In genomic region chr19:32287811-32288227, GRCh38 we compare ENCODE assay signal across 8 cellular contexts. TPM values are rescaled to one million over a fixed set of nuclear protein-coding genes. Genes with fewer than 3 reads are reported as not detected.
DNase-seq lines count a peak whose midpoint lies in the region; ATAC-seq, FAIRE-seq and TF ChIP-seq lines count a peak whose summit lies in the region.

No MANE protein-coding gene starts in this region.

- no peak overlapping the region for H2BK20ac ChIP-seq in H1 (ENCODE audit: low read length)

- H3K27me3 ChIP-seq in A673 (replicated peaks; ENCODE audit: insufficient read depth, low read depth, low read length, poor library complexity) (no peaks in the 10 kb centered on the region), OCI-LY1 (ENCODE audit: insufficient read depth, low read length) (no peaks in the 10 kb centered on the region), H1 (replicated peaks in 1 of 4; ENCODE audit: control insufficient read depth in 3 of 4, extremely low read depth in 1 of 4, insufficient read depth in 3 of 4, low read length in 3 of 4) (no peaks in the 10 kb centered on the region), lung (ENCODE audit: control insufficient read depth, insufficient read depth) (no peaks in the 10 kb centered on the region)

- peak; percentile 84 for DNase-seq in A673 (ENCODE audit: low spot score)
- DNase-seq in GM04504 (ENCODE audit: low read depth): peak; percentile 42
- peak; percentile 34 to 79 for DNase-seq in H1 (ENCODE audit: low read depth in 1 of 2, low spot score in 2 of 2)
- peak; percentile 37 for DNase-seq in lung (ENCODE audit: low spot score)
- DNase-seq in GM12892 (ENCODE audit: insufficient read length): no peak
- DNase-seq in GM19240 (ENCODE audit: insufficient read length, low spot score): no peak

- ATAC-seq in lung (ENCODE audit: insufficient read depth, low FRiP score) (peak; percentile 41), GM18868 (IDR thresholded peaks at IDR 0.05; ENCODE audit: unreplicated experiment) (no peak)

- peaks cover 3% of the 10 kb centered on the region for H3K4me1 ChIP-seq in A673 (ENCODE audit: insufficient read depth, low read length, poor library complexity, severe bottlenecking)
- peaks cover 8% of the 10 kb centered on the region for H3K4me1 ChIP-seq in OCI-LY1 (ENCODE audit: insufficient read depth, low read length, severe bottlenecking)
- peaks cover 0 to 2% (median 0%) of the 10 kb centered on the region in 4 experiments; a peak in 2 of 7 replicates for H3K4me1 ChIP-seq in H1 (replicated peaks in 1 of 4; ENCODE audit: control insufficient read depth in 3 of 4, insufficient read depth in 4 of 4, low read length in 3 of 4)
- H3K4me1 ChIP-seq in lung (ENCODE audit: control insufficient read depth in 2 of 2, insufficient read depth in 2 of 2, low read length in 2 of 2): no peaks in the 10 kb centered on the region

- FAIRE-seq in H1 (lab: Jason Lieb, UNC): peak; percentile 55
- no peak for FAIRE-seq in GM12892 (lab: Jason Lieb, UNC)

- no peak for TF ChIP-seq EP300 in H1 (IDR thresholded peaks at IDR 0.05; ENCODE audit: borderline replicate concordance in 1 of 2, low read depth in 2 of 2, low read length in 2 of 2)

- H4K5ac ChIP-seq in H1 (ENCODE audit: insufficient read length, low read depth, low read length): no peak overlapping the region

- no TSS peak for BruUV-seq in A673 (replicated peaks; lab: Mats Ljungman, UMichigan)

- H3K4me3 ChIP-seq in A673 (ENCODE audit: low read depth, low read length, poor library complexity, severe bottlenecking) (no peak overlapping the region), OCI-LY1 (ENCODE audit: low read depth, low read length, poor library complexity, severe bottlenecking) (no peak overlapping the region), H1 (ENCODE audit: extremely low read depth in 1 of 4, insufficient read depth in 2 of 4, low read depth in 3 of 4, low read length in 4 of 4) (no peak overlapping the region), lung (no peak overlapping the region)

- WGBS in H1 (ENCODE audit: extremely low coverage in 1 of 2, insufficient coverage in 1 of 2, insufficient read length in 1 of 2, insufficient replicate concordance in 2 of 2, low coverage in 1 of 2, low lambda C conversion rate in 2 of 2, missing lambda C conversion rate in 1 of 2), 2 experiments: 36% methylated on average over 12 of the region's 12 CpGs; no CpG with 5 or more reads in 1 of the 2 experiments
- WGBS in lung, 2 donors: 30 to 33% methylated on average over 12 of the region's 12 CpGs

- no peak overlapping the region for H3K23ac ChIP-seq in H1 (ENCODE audit: insufficient read length)

- peak; percentile 85 to 93 for TF ChIP-seq RAD21 in H1 (IDR thresholded peaks at IDR 0.05 in 1 of 2, conservative IDR thresholded peaks at IDR 0.05 in 1 of 2; ENCODE audit: low read depth in 2 of 2, low read length in 2 of 2)

- H3K9me2 ChIP-seq in OCI-LY1 (ENCODE audit: low read depth, low read length): no peaks in the 10 kb centered on the region

- no peak overlapping the region for H3K4ac ChIP-seq in H1 (replicated peaks; ENCODE audit: insufficient read length, low read depth, low read length)

- H4K20me1 ChIP-seq in OCI-LY1 (ENCODE audit: insufficient read depth, low read length): no peaks in the 10 kb centered on the region
- H4K20me1 ChIP-seq in H1 (replicated peaks in 1 of 2; ENCODE audit: control insufficient read depth in 1 of 2, insufficient read depth in 2 of 2, low read length in 2 of 2): no peaks in the 10 kb centered on the region

- H2BK5ac ChIP-seq in H1 (ENCODE audit: low read depth, low read length): no peak overlapping the region

- H3K9ac ChIP-seq in OCI-LY1 (ENCODE audit: low read length): no peak overlapping the region
- H3K9ac ChIP-seq in H1 (replicated peaks in 1 of 4; ENCODE audit: extremely low read depth in 1 of 4, low read depth in 3 of 4, low read length in 3 of 4): no peak overlapping the region

- H3K79me1 ChIP-seq in H1 (ENCODE audit: low read depth, low read length): no peaks in the 10 kb centered on the region

- H3K9me3 ChIP-seq in A673 (ENCODE audit: low read depth, low read length, poor library complexity, severe bottlenecking) (no peaks in the 10 kb centered on the region), OCI-LY1 (ENCODE audit: low read length) (no peaks in the 10 kb centered on the region), H1 (ENCODE audit: insufficient read depth in 2 of 2, low read depth in 1 of 2, low read length in 1 of 2) (no peaks in the 10 kb centered on the region), lung (ENCODE audit: control insufficient read depth in 2 of 2, insufficient read depth in 1 of 2, low read length in 1 of 2) (no peaks in the 10 kb centered on the region)

- H3K56ac ChIP-seq in H1 (replicated peaks; ENCODE audit: insufficient read length, low read depth, low read length): no peak overlapping the region

- TF ChIP-seq POLR2A in H1 (IDR thresholded peaks at IDR 0.05; ENCODE audit: control extremely low read depth in 1 of 2, low read depth in 2 of 2, low read length in 2 of 2) (no peak), GM12892 (IDR thresholded peaks at IDR 0.05; ENCODE audit: low read depth, low read length) (no peak)

- H3K36me3 ChIP-seq in A673 (ENCODE audit: insufficient read depth, low read length, poor library complexity, severe bottlenecking): no peaks in the 10 kb centered on the region
- H3K36me3 ChIP-seq in OCI-LY1 (ENCODE audit: insufficient read depth, low read length): no peaks in the 10 kb centered on the region
- no peaks in the 10 kb centered on the region; a peak in 1 of 8 replicates for H3K36me3 ChIP-seq in H1 (ENCODE audit: control insufficient read depth in 2 of 4, insufficient read depth in 4 of 4, low read length in 3 of 4)
- no peaks in the 10 kb centered on the region for H3K36me3 ChIP-seq in lung (ENCODE audit: control insufficient read depth in 2 of 2, insufficient read depth in 2 of 2, low read length in 2 of 2)

- H3F3A ChIP-seq in OCI-LY1 (ENCODE audit: insufficient read depth, low read length): no peaks in the 10 kb centered on the region

- H4K8ac ChIP-seq in H1 (ENCODE audit: extremely low read depth, insufficient read depth, low read length): no peak overlapping the region

- H2BK120ac ChIP-seq in H1 (replicated peaks; ENCODE audit: low read depth, low read length): no peak overlapping the region

- TF ChIP-seq CTCF in A673 (conservative IDR thresholded peaks at IDR 0.05; ENCODE audit: low read depth, low read length) (peak; percentile 74), OCI-LY1 (IDR thresholded peaks at IDR 0.05; ENCODE audit: low read length) (peak; percentile 57; the same call in 1 of the 2 replicates), H1 (IDR thresholded peaks at IDR 0.05; ENCODE audit: control extremely low read depth in 1 of 3, insufficient read depth in 1 of 3, low read depth in 1 of 3, low read length in 3 of 3) (peak; percentile 81 to 84 (median 82)), lung (IDR thresholded peaks at IDR 0.05; ENCODE audit: control extremely low read depth, extremely low read depth) (no peak)

- no peak overlapping the region for H3K14ac ChIP-seq in H1 (ENCODE audit: insufficient read length)

- no peaks in the 10 kb centered on the region for H3K79me2 ChIP-seq in OCI-LY1 (ENCODE audit: insufficient read depth, low read length)
- no peaks in the 10 kb centered on the region for H3K79me2 ChIP-seq in H1 (ENCODE audit: control insufficient read depth in 1 of 2, insufficient read depth in 2 of 2, low read length in 2 of 2)

- no peak overlapping the region for H2BK15ac ChIP-seq in H1 (ENCODE audit: low read length)

- no peak overlapping the region for H2BK12ac ChIP-seq in H1 (ENCODE audit: low read depth, low read length)

- POLR2A ChIA-PET in A673 (lab: Charles Lee; ENCODE audit: low non-redundant PET): no interaction called here
- POLR2A ChIA-PET in H1 (lab: Charles Lee; ENCODE audit: partially characterized antibody): interaction anchor here (0.9 kb wide), 1 partner anchor 1788 kb away, joined by 3 read pairs; no protein-coding TSS in a partner anchor

- no peak overlapping the region for H4K91ac ChIP-seq in H1 (replicated peaks; ENCODE audit: insufficient read length, low read length)

- intact Hi-C loops in A673 (cut with micrococcal nuclease; ENCODE audit: unreplicated experiment): loop anchor here (5.0 kb wide), 1 partner anchor 284 kb away; no protein-coding TSS in a partner anchor

- H3K27ac ChIP-seq in A673 (ENCODE audit: low read depth, low read length, poor library complexity, severe bottlenecking) (no peak overlapping the region), OCI-LY1 (ENCODE audit: low read depth, low read length, poor library complexity, severe bottlenecking) (no peak overlapping the region), H1 (ENCODE audit: low read depth, low read length) (no peak overlapping the region), lung (ENCODE audit: low read depth in 1 of 2, low read length in 1 of 2) (no peak overlapping the region)

- H2AK5ac ChIP-seq in H1 (ENCODE audit: low read depth, low read length): no peak overlapping the region

- CTCF ChIA-PET in A673 (lab: Charles Lee) (interaction anchor here (0.5 to 1.0 kb wide), 3 partner anchors 281 to 781 kb away, joined by 3 to 4 read pairs (median 3); no protein-coding TSS in a partner anchor), H1 (lab: Charles Lee; ENCODE audit: partially characterized antibody) (interaction anchor here (0.7 to 3.1 kb wide), 17 partner anchors 9 to 616 kb away, joined by 3 to 14 read pairs (median 4); no protein-coding TSS in a partner anchor)

- H3K18ac ChIP-seq in H1 (ENCODE audit: extremely low read depth, low read length): no peak overlapping the region

- no peaks in the 10 kb centered on the region for H3K23me2 ChIP-seq in H1 (ENCODE audit: low read depth, low read length)

- no peak overlapping the region for H3K4me2 ChIP-seq in OCI-LY1 (ENCODE audit: low read length)
- no peak overlapping the region for H3K4me2 ChIP-seq in H1 (ENCODE audit: insufficient read depth in 1 of 2, low read depth in 2 of 2, low read length in 2 of 2)

- H2AFZ ChIP-seq in OCI-LY1 (ENCODE audit: low read length): no peak overlapping the region
- peak overlapping the region; percentile 89 for H2AFZ ChIP-seq in H1 (ENCODE audit: low read length)

TF ChIP-seq in H1, 55 proteins besides CTCF, POLR2A, EP300 and RAD21 (continues in another document):
- TF ChIP-seq KDM4A (IDR thresholded peaks at IDR 0.05; ENCODE audit: low read depth, low read length, severe bottlenecking): no peak
- TF ChIP-seq POLR2AphosphoS5 (IDR thresholded peaks at IDR 0.05; ENCODE audit: low read depth, low read length): no peak

RNA-seq across cellular contexts. Expression of gene ZNF507, which starts 57.6 kb away (rescaled TPM):
- total RNA-seq in A673 (2021): 35.0 and 36.1 TPM in 2 replicates
- 28.8 TPM in 2 replicates for total RNA-seq in H1 (2021; fragmentation: NEBNext Ultra II Directional; extraction: Animal tissue kit (Norgen Biotek cat#: 25700))
- 6.7 and 8.6 TPM in 2 replicates for polyA plus RNA-seq in H1 (2011; rRNA removed)
- polyA plus RNA-seq in H1 (2011; cell fraction: cytosol; rRNA removed): 13.4 TPM
- polyA plus RNA-seq in H1 (2011; cell fraction: nucleus; rRNA removed): 9.0 TPM
- polyA plus RNA-seq in H1 (2012, experiment 1 of 2): 11.6 to 19.7 TPM (median 14.5 TPM) in 4 replicates
- 0.45 TPM for polyA plus RNA-seq in H1 (2012, experiment 2 of 2)
- 11.8 TPM for polyA plus RNA-seq in H1 (2013, experiment 1 of 2)
- polyA plus RNA-seq in H1 (2013, experiment 2 of 2): 11.6 TPM
- polyA minus RNA-seq in H1 (2011; rRNA and poly(A)+ RNA removed): 33.6 and 53.0 TPM in 2 replicates
- polyA minus RNA-seq in H1 (2011; cell fraction: cytosol; rRNA and poly(A)+ RNA removed): 15.1 TPM
- polyA minus RNA-seq in H1 (2011; cell fraction: nucleus; rRNA and poly(A)+ RNA removed): 37.4 TPM
- 10 to 100 TPM; 14.9 to 29.8 TPM for total RNA-seq in lung
- 1 to 10 TPM; 4.0 to 4.7 TPM for polyA plus RNA-seq in lung
- polyA plus RNA-seq in GM12892 (2012; ENCODE audit: missing spikeins): 10.9 TPM

Comparison
In these comparisons a context has a peak if more than half of its experiments do, and no peak if none do; other contexts are left out.
1. DNase-seq: peak in A673 (single experiment), GM04504 (single experiment), H1 (2 of 2) and lung (single experiment); none in GM12892 (single experiment) and GM19240 (single experiment).